1 cellular context compared by ENCODE assay signal in the genomic region with DNA sequence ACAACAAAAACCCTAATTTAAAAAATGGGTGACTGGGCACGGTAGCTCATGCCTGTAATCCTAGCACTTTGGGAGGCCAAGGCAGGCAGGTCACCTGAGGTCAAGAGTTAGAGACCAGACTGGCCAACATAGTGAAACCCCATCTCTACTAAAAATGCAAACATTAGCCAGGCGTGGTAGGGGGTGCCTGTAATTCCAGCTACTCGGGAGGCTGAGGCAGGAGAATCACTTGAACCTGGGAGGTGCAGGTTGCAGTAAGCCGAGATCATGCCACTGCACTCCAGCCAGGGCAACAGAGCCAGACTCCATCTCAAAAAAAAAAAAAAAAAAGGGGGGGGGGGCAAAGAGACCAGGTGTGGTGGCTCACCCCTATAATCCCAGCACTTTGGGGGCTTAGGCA. TPM values are rescaled to one million over a fixed set of nuclear protein-coding genes. Genes with fewer than 3 reads are reported as not detected.
"Had no signal": no experiment of that assay in that cellular context is flagged by ENCODE, and none has a peak within 500 bp of the region (broad histone marks: within the 10 kb centered on the region; RNA-seq: fewer than 3 reads in every experiment).

No MANE protein-coding gene starts in this region.

RNA-seq across cellular contexts. Expression of gene CERS4, which starts 55.1 kb away (rescaled TPM):
- total RNA-seq: SJSA1 had no signal
